9 cellular contexts compared by ENCODE assay signal in genomic region chr2:102187191-102188150, GRCh38. TPM values are rescaled to one million over a fixed set of nuclear protein-coding genes. Genes with fewer than 3 reads are reported as not detected.
A peak's percentile ranks its signal among the peaks of the same experiment; 100 is the strongest.
DNase-seq lines count a peak whose midpoint lies in the region; ATAC-seq and TF ChIP-seq lines count a peak whose summit lies in the region.
"Had no signal": no experiment of that assay in that cellular context is flagged by ENCODE, and none has a peak within 500 bp of the region (broad histone marks: within the 10 kb centered on the region; RNA-seq: fewer than 3 reads in every experiment).

No MANE protein-coding gene starts in this region.

- H3K36me3 ChIP-seq in ACC112 (ENCODE audit: insufficient read depth, low read length) (0 out of 2 replicates have a peak, but pooled peaks cover 6% of the 10 kb centered on the region), skeletal muscle satellite cell (ENCODE audit: insufficient read depth, low read length) (no peaks in the 10 kb centered on the region)

- DNase-seq in astrocyte of the cerebellum (ENCODE audit: low read depth): no peak
- peak; percentile 69 for DNase-seq in iPS-NIHi7 (ENCODE audit: extremely low spot score)
- DNase-seq in H4 (ENCODE audit: low spot score): no peak
- DNase-seq in NCI-H187 (lab: John Stamatoyannopoulos, UW): no peak
- DNase-seq in NOMO-1 treated with dmso at 0.1 percent for 144 hours (lab: John Stamatoyannopoulos, UW; ENCODE audit: unreplicated experiment): no peak
- DNase-seq: DND-41 had no signal

- peak overlapping the region; percentile 53 for H2AFZ ChIP-seq in ACC112 (ENCODE audit: low read length, unreplicated experiment)

- peak overlapping the region; percentile 90 for H3K4me3 ChIP-seq in ACC112 (ENCODE audit: low read depth, low read length)
- H3K4me3 ChIP-seq in astrocyte of the cerebellum (ENCODE audit: low read depth, low read length): peak overlapping the region; percentile 39
- H3K4me3 ChIP-seq in skeletal muscle satellite cell (ENCODE audit: low read length): peak overlapping the region; percentile 79

- H3K27me3 ChIP-seq in ACC112 (ENCODE audit: insufficient read depth, low read length) (no peaks in the 10 kb centered on the region), skeletal muscle satellite cell (ENCODE audit: control insufficient read depth, insufficient read depth, low read length) (no peaks in the 10 kb centered on the region)

- peaks cover 12% of the 10 kb centered on the region for H3K79me2 ChIP-seq in ACC112 (ENCODE audit: control insufficient read depth, insufficient read depth, low read length, unreplicated experiment)

- peak overlapping the region; percentile 81 for H3K27ac ChIP-seq in ACC112 (ENCODE audit: low read depth, low read length)

- in situ Hi-C loops in astrocyte of the cerebellum (cut with HindIII; ENCODE audit: low sequenced_read_pairs): no loop called here

- H3K9ac ChIP-seq in skeletal muscle satellite cell (ENCODE audit: low read depth, low read length): peak overlapping the region; percentile 83

- peak; percentile 81 for ATAC-seq in SK-N-SH treated with all-trans-retinoic acid at 6 μM for 48 hours

- peaks cover 53% of the 10 kb centered on the region for H3K4me1 ChIP-seq in ACC112 (ENCODE audit: control insufficient read depth, insufficient read depth, low read length, unreplicated experiment)
- H3K4me1 ChIP-seq in skeletal muscle satellite cell (ENCODE audit: control insufficient read depth, insufficient read depth, low read length): peaks cover 26% of the 10 kb centered on the region

- peak; percentile 43 for TF ChIP-seq CTCF in astrocyte of the cerebellum (IDR thresholded peaks at IDR 0.05; ENCODE audit: low read depth, low read length, missing control alignments)

- no peaks in the 10 kb centered on the region for H3K9me3 ChIP-seq in skeletal muscle satellite cell (replicated peaks; ENCODE audit: low read length)

- H3K4me2 ChIP-seq in skeletal muscle satellite cell (ENCODE audit: low read length): peak overlapping the region; percentile 99

TF ChIP-seq in SK-N-SH treated with all-trans-retinoic acid at 6 μM for 48 hours, 23 proteins besides CTCF, POLR2A, EP300 and RAD21:
- TF ChIP-seq ZC3H10 (CRISPR knock-in tag; IDR thresholded peaks at IDR 0.05) (no peak), ZNF8 (CRISPR knock-in tag; IDR thresholded peaks at IDR 0.05) (no peak), CSDC2 (CRISPR knock-in tag; IDR thresholded peaks at IDR 0.05) (no peak)

RNA-seq across cellular contexts. Expression of gene IL1RL2, which starts 0.6 kb away (rescaled TPM):
- 0.66 and 1.5 TPM in 2 replicates for total RNA-seq in skeletal muscle satellite cell (2012; rRNA removed)
- total RNA-seq in H4 (2014; rRNA removed; shearing (Covaris generic)): not detected in 2 replicates

RNA-seq across cellular contexts. Expression of gene IL1R1, which starts 44.9 kb away (rescaled TPM):
- 74.3 and 83.0 TPM in 2 replicates for total RNA-seq in skeletal muscle satellite cell (2012; rRNA removed)
- total RNA-seq in H4 (2014; rRNA removed; shearing (Covaris generic)): 7.9 and 8.0 TPM in 2 replicates

Comparison
In these comparisons a context has a peak if more than half of its experiments do, and no peak if none do; other contexts are left out.
1. H3K4me3 ChIP-seq: peak in every context shown above with its lines; median percentile 90 in ACC112; 79 in skeletal muscle satellite cell; 39 in astrocyte of the cerebellum.